Comparison of ENCODE assay signal across 8 cellular contexts in the genomic region with DNA sequence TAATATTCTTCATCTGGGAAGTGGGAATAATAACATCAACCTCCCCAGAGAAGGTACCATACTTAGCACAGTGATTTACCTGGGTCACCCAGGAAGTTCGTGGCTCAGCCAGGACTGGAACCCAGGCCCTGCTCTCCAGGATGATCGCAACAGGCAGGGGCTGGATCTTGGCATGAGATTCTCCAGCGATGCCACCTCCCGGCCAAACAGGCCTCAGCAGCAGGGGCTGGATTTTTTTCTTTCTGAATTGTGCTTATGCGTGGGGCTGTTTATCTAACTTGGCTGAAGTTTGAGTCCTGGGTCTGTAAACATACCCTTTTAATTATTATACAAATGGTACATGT.
DNase-seq lines count a peak whose midpoint lies in the region; ATAC-seq and TF ChIP-seq lines count a peak whose summit lies in the region.

No MANE protein-coding gene starts in this region.

- TF ChIP-seq CTCF in WTC11 (IDR thresholded peaks at IDR 0.05) (no peak), vagina (IDR thresholded peaks at IDR 0.05) (no peak)

- CTCF ChIA-PET in activated CD4-positive, alpha-beta T cell treated with anti-CD3 and anti-CD28 coated beads, Interleukin-2, amount 10 ng/mL, durations not matched to agents 7 days and 5 days (lab: Charles Lee): interaction anchor here (2.5 kb wide), 1 partner anchor 11 kb away, joined by 6 read pairs; no protein-coding TSS in a partner anchor
- CTCF ChIA-PET in WTC11 (lab: Charles Lee): no interaction called here

- ATAC-seq in WTC11 (peak; percentile 46; the same call in 1 of the 2 replicates), HG02571 (IDR thresholded peaks at IDR 0.05; ENCODE audit: unreplicated experiment) (no peak)

- H3K27me3 Mint-ChIP-seq in activated CD4-positive, alpha-beta T cell treated with anti-CD3 and anti-CD28 coated beads, Interleukin-2, amount 10 ng/mL, durations not matched to agents 7 days and 5 days: no peaks in the 10 kb centered on the region
- H3K27me3 Mint-ChIP-seq in WTC11 (ENCODE audit: low read depth): no peaks in the 10 kb centered on the region
- peaks cover 12 to 14% (median 12%) of the 10 kb centered on the region in 3 donors for H3K27me3 Mint-ChIP-seq in immature natural killer cell (ENCODE audit: low read depth in 3 of 3)

- H3K4me1 Mint-ChIP-seq in activated CD4-positive, alpha-beta T cell treated with anti-CD3 and anti-CD28 coated beads, Interleukin-2, amount 10 ng/mL, durations not matched to agents 7 days and 5 days: peaks cover 75% of the 10 kb centered on the region
- H3K4me1 Mint-ChIP-seq in WTC11 (peaks cover 2% of the 10 kb centered on the region; the same call in 1 of the 2 replicates), immature natural killer cell (peaks cover 51 to 67% of the 10 kb centered on the region in 2 donors)

- H3K27ac Mint-ChIP-seq in activated CD4-positive, alpha-beta T cell treated with anti-CD3 and anti-CD28 coated beads, Interleukin-2, amount 10 ng/mL, durations not matched to agents 7 days and 5 days: peak overlapping the region; percentile 21
- no peak overlapping the region for H3K27ac Mint-ChIP-seq in WTC11
- H3K27ac Mint-ChIP-seq in immature natural killer cell: peak overlapping the region in 5 of 6 donors; percentile 18 to 66 (median 58)

- H3K27ac ChIP-seq in vagina: peak overlapping the region; percentile 74

- H3K4me3 ChIP-seq in vagina: no peak overlapping the region

- no peak for TF ChIP-seq POLR2A in vagina (IDR thresholded peaks at IDR 0.05)

- POLR2A ChIA-PET in activated CD4-positive, alpha-beta T cell treated with anti-CD3 and anti-CD28 coated beads, Interleukin-2, amount 10 ng/mL, durations not matched to agents 7 days and 5 days (lab: Charles Lee): no interaction called here
- POLR2A ChIA-PET in WTC11 (lab: Charles Lee): no interaction called here

- no peaks in the 10 kb centered on the region for H3K9me3 ChIP-seq in vagina

- no peaks in the 10 kb centered on the region for H3K27me3 ChIP-seq in vagina

- no peaks in the 10 kb centered on the region for H3K36me3 ChIP-seq in vagina

- no peak for DNase-seq in activated CD4-positive, alpha-beta T cell treated with anti-CD3 and anti-CD28 coated beads, Interleukin-2, amount 10 ng/mL, durations not matched to agents 7 days and 5 days
- no peak for DNase-seq in activated CD4-positive, alpha-beta T cell treated with anti-CD3 and anti-CD28 coated beads, Interleukin-2, amount 50 U/mL, for 48 hours
- DNase-seq in WTC11 (ENCODE audit: low spot score): no peak
- no peak for DNase-seq in immature natural killer cell
- DNase-seq in vagina (ENCODE audit: extremely low spot score in 2 of 2): no peak
- no peak for DNase-seq in NAMALWA (ENCODE audit: low spot score)
- no peak for DNase-seq in activated naive CD4-positive, alpha-beta T cell treated with anti-CD3 and anti-CD28 coated beads, Interleukin-2, amount 50 U/mL, for 16 hours

- intact Hi-C loops in vagina (cut with DNase I): loop anchor here (5.0 kb wide), 1 partner anchor 72 kb away; no protein-coding TSS in a partner anchor

- peaks cover 3% of the 10 kb centered on the region for H3K36me3 Mint-ChIP-seq in activated CD4-positive, alpha-beta T cell treated with anti-CD3 and anti-CD28 coated beads, Interleukin-2, amount 10 ng/mL, durations not matched to agents 7 days and 5 days (ENCODE audit: low read depth)
- H3K36me3 Mint-ChIP-seq in WTC11: no peaks in the 10 kb centered on the region
- H3K36me3 Mint-ChIP-seq in immature natural killer cell: peaks cover 0 to 7% (median 0%) of the 10 kb centered on the region in 3 donors

- no peaks in the 10 kb centered on the region for H3K9me3 Mint-ChIP-seq in activated CD4-positive, alpha-beta T cell treated with anti-CD3 and anti-CD28 coated beads, Interleukin-2, amount 10 ng/mL, durations not matched to agents 7 days and 5 days
- no peaks in the 10 kb centered on the region for H3K9me3 Mint-ChIP-seq in WTC11
- no peaks in the 10 kb centered on the region for H3K9me3 Mint-ChIP-seq in immature natural killer cell

- no peak overlapping the region for H3K4me3 Mint-ChIP-seq in activated CD4-positive, alpha-beta T cell treated with anti-CD3 and anti-CD28 coated beads, Interleukin-2, amount 10 ng/mL, durations not matched to agents 7 days and 5 days
- no peak overlapping the region for H3K4me3 Mint-ChIP-seq in WTC11
- H3K4me3 Mint-ChIP-seq in immature natural killer cell: no peak overlapping the region

- H3K4me1 ChIP-seq in vagina: peaks cover 38% of the 10 kb centered on the region

TF ChIP-seq in WTC11, 78 proteins besides CTCF, POLR2A, EP300 and RAD21 (continues in another document):
- no peak for TF ChIP-seq PRRX2 (CRISPR knock-in tag; IDR thresholded peaks at IDR 0.05)
- TF ChIP-seq, protein P1, sequence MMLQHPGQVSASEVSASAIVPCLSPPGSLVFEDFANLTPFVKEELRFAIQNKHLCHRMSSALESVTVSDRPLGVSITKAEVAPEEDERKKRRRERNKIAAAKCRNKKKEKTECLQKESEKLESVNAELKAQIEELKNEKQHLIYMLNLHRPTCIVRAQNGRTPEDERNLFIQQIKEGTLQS (CRISPR knock-in tag; conservative IDR thresholded peaks at IDR 0.05): no peak
- TF ChIP-seq, protein P2, sequence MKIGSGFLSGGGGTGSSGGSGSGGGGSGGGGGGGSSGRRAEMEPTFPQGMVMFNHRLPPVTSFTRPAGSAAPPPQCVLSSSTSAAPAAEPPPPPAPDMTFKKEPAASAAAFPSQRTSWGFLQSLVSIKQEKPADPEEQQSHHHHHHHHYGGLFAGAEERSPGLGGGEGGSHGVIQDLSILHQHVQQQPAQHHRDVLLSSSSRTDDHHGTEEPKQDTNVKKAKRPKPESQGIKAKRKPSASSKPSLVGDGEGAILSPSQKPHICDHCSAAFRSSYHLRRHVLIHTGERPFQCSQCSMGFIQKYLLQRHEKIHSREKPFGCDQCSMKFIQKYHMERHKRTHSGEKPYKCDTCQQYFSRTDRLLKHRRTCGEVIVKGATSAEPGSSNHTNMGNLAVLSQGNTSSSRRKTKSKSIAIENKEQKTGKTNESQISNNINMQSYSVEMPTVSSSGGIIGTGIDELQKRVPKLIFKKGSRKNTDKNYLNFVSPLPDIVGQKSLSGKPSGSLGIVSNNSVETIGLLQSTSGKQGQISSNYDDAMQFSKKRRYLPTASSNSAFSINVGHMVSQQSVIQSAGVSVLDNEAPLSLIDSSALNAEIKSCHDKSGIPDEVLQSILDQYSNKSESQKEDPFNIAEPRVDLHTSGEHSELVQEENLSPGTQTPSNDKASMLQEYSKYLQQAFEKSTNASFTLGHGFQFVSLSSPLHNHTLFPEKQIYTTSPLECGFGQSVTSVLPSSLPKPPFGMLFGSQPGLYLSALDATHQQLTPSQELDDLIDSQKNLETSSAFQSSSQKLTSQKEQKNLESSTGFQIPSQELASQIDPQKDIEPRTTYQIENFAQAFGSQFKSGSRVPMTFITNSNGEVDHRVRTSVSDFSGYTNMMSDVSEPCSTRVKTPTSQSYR (CRISPR knock-in tag; IDR thresholded peaks at IDR 0.05): no peak
- TF ChIP-seq, protein P3, sequence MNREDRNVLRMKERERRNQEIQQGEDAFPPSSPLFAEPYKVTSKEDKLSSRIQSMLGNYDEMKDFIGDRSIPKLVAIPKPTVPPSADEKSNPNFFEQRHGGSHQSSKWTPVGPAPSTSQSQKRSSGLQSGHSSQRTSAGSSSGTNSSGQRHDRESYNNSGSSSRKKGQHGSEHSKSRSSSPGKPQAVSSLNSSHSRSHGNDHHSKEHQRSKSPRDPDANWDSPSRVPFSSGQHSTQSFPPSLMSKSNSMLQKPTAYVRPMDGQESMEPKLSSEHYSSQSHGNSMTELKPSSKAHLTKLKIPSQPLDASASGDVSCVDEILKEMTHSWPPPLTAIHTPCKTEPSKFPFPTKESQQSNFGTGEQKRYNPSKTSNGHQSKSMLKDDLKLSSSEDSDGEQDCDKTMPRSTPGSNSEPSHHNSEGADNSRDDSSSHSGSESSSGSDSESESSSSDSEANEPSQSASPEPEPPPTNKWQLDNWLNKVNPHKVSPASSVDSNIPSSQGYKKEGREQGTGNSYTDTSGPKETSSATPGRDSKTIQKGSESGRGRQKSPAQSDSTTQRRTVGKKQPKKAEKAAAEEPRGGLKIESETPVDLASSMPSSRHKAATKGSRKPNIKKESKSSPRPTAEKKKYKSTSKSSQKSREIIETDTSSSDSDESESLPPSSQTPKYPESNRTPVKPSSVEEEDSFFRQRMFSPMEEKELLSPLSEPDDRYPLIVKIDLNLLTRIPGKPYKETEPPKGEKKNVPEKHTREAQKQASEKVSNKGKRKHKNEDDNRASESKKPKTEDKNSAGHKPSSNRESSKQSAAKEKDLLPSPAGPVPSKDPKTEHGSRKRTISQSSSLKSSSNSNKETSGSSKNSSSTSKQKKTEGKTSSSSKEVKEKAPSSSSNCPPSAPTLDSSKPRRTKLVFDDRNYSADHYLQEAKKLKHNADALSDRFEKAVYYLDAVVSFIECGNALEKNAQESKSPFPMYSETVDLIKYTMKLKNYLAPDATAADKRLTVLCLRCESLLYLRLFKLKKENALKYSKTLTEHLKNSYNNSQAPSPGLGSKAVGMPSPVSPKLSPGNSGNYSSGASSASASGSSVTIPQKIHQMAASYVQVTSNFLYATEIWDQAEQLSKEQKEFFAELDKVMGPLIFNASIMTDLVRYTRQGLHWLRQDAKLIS (CRISPR knock-in tag; IDR thresholded peaks at IDR 0.05; ENCODE audit: borderline replicate concordance): no peak
- TF ChIP-seq, protein P4, sequence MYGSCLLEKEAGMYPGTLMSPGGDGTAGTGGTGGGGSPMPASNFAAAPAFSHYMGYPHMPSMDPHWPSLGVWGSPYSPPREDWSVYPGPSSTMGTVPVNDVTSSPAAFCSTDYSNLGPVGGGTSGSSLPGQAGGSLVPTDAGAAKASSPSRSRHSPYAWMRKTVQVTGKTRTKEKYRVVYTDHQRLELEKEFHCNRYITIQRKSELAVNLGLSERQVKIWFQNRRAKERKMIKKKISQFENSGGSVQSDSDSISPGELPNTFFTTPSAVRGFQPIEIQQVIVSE (CRISPR knock-in tag; IDR thresholded peaks at IDR 0.05; ENCODE audit: borderline replicate concordance): no peak
- TF ChIP-seq SMAD3 (CRISPR knock-in tag; IDR thresholded peaks at IDR 0.05; ENCODE audit: borderline replicate concordance): no peak
- TF ChIP-seq, protein P5, sequence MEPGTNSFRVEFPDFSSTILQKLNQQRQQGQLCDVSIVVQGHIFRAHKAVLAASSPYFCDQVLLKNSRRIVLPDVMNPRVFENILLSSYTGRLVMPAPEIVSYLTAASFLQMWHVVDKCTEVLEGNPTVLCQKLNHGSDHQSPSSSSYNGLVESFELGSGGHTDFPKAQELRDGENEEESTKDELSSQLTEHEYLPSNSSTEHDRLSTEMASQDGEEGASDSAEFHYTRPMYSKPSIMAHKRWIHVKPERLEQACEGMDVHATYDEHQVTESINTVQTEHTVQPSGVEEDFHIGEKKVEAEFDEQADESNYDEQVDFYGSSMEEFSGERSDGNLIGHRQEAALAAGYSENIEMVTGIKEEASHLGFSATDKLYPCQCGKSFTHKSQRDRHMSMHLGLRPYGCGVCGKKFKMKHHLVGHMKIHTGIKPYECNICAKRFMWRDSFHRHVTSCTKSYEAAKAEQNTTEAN (CRISPR knock-in tag; IDR thresholded peaks at IDR 0.05): no peak
- TF ChIP-seq SP1 (CRISPR knock-in tag; conservative IDR thresholded peaks at IDR 0.05): no peak
